ENCODE assay signal across 8 cellular contexts in the genomic region with DNA sequence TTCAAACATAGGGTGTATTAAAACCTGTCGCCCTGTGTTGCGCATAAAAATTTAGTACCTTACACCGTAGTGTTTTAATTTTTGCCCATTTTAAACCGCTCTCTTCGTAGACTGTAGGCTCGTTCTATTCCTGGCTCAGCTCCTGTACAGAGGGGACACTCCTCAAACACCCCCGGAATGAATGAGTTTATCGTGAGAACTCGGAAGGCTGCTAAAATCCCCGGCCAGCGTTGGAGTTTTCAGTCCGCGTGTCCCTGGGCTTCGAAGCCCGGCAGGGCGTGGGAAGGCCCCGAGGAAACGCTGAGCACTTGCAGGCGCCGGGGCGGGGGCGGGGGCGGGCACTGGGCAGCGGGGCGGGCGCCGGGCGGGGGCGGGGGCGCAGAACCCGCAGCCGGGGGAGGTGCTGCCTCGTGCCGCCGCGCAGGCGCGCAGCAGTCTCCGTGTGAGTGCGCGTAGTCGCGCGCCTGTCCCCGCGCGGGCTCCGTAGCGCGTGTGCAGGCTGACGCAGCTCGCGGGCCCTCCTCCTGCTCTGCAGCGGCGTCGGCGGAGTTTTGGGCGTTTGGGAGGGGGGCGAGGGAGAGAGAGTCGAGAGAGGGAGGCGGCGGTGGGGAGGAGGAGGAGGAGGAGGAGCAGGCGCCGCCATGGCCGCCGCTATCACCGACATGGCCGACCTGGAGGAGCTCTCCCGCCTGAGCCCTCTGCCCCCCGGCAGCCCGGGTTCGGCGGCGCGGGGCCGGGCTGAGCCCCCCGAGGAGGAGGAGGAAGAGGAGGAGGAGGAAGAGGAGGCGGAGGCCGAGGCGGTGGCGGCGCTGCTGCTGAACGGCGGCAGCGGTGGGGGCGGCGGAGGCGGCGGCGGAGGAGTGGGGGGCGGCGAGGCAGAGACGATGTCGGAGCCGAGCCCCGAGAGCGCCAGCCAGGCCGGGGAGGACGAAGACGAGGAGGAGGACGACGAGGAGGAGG. TPM values are rescaled to one million over a fixed set of nuclear protein-coding genes. Genes with fewer than 3 reads are reported as not detected.
DNase-seq lines count a peak whose midpoint lies in the region; ATAC-seq and TF ChIP-seq lines count a peak whose summit lies in the region.

A gene with protein sequence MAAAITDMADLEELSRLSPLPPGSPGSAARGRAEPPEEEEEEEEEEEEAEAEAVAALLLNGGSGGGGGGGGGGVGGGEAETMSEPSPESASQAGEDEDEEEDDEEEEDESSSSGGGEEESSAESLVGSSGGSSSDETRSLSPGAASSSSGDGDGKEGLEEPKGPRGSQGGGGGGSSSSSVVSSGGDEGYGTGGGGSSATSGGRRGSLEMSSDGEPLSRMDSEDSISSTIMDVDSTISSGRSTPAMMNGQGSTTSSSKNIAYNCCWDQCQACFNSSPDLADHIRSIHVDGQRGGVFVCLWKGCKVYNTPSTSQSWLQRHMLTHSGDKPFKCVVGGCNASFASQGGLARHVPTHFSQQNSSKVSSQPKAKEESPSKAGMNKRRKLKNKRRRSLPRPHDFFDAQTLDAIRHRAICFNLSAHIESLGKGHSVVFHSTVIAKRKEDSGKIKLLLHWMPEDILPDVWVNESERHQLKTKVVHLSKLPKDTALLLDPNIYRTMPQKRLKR (plus strand): TSS at position 434 of the 960 bp plus-strand sequence. CDS start 208 bp downstream, at position 642.

- no peaks in the 10 kb centered on the region for H3K9me2 ChIP-seq in PC-9 (ENCODE audit: insufficient read depth)

- peak within 1 kb of the TSS; percentile 90 for H3K4me2 ChIP-seq in PC-9

- CTCF ChIA-PET in PC-9 (lab: Charles Lee) = interaction anchor here (0.6 kb wide), 1 partner anchor 56 kb away, joined by 4 read pairs; no protein-coding TSS in a partner anchor

- H2AFZ ChIP-seq in PC-9 = peak within 1 kb of the TSS; percentile 93

- POLR2A ChIA-PET in PC-9 (lab: Charles Lee; ENCODE audit: unreplicated experiment) = no interaction called here

- TF ChIP-seq CTCF in PC-9 (conservative IDR thresholded peaks at IDR 0.05) = no peak

- peaks cover 15% of the 10 kb centered on the region for H3F3A ChIP-seq in PC-9 (ENCODE audit: insufficient read depth, low read depth)

- H3K4me1 ChIP-seq in HUES64 (ENCODE audit: insufficient read depth, low read length) (peaks cover 35% of the 10 kb centered on the region), PC-9 (replicated peaks; ENCODE audit: insufficient read depth) (peaks cover 16% of the 10 kb centered on the region; the same call in 1 of the 2 replicates), mucosa of stomach (ENCODE audit: control insufficient read depth, insufficient read depth, low read length) (peaks cover 5% of the 10 kb centered on the region)

- peak; percentile 83 for ATAC-seq in GM21515 (IDR thresholded peaks at IDR 0.05; ENCODE audit: unreplicated experiment)

- no TSS peak for BruUV-seq in PC-9 (replicated peaks; lab: Mats Ljungman, UMichigan)

- H3K9me3 ChIP-seq in HUES64 (ENCODE audit: insufficient read depth, low read depth, low read length) (no peaks in the 10 kb centered on the region), PC-9 (ENCODE audit: insufficient read depth, low read depth) (no peaks in the 10 kb centered on the region), mucosa of stomach (ENCODE audit: control insufficient read depth, low read length) (no peaks in the 10 kb centered on the region)

- H3K27me3 ChIP-seq in HUES64 (ENCODE audit: insufficient read depth, low read length) (no peaks in the 10 kb centered on the region), PC-9 (ENCODE audit: insufficient read depth, low read depth) (no peaks in the 10 kb centered on the region), mucosa of stomach (ENCODE audit: control insufficient read depth, insufficient read depth, low read length) (no peaks in the 10 kb centered on the region)

- peaks cover 46% of the 10 kb centered on the region for H3K79me2 ChIP-seq in PC-9 (ENCODE audit: low read depth)

- peak within 1 kb of the TSS; percentile 90 for H3K9ac ChIP-seq in HUES64 (ENCODE audit: low read depth, low read length)
- H3K9ac ChIP-seq in mucosa of stomach (ENCODE audit: low read length) = peak within 1 kb of the TSS; percentile 92

- H3K4me3 ChIP-seq in HUES64 (ENCODE audit: low read length) (peak within 1 kb of the TSS; percentile 99), PC-9 (peak within 1 kb of the TSS; percentile 100), mucosa of stomach (ENCODE audit: low read length) (peak within 1 kb of the TSS; percentile 90)

- H3K27ac ChIP-seq in HUES64 (ENCODE audit: low read depth, low read length) = peak within 1 kb of the TSS; percentile 96
- peak within 1 kb of the TSS; percentile 54 for H3K27ac ChIP-seq in PC-9

- 5% methylated on average over 102 of the region's 102 CpGs for WGBS in HUES64

- intact Hi-C loops in PC-9 (cut with micrococcal nuclease; ENCODE audit: unreplicated experiment) = loop anchor here (5.0 kb wide), 1 partner anchor 57 kb away; no protein-coding TSS in a partner anchor

- peak; percentile 50 for TF ChIP-seq POLR2A in erythroblast (IDR thresholded peaks at IDR 0.05; ENCODE audit: low read length)

- peaks cover 32% of the 10 kb centered on the region for H4K20me1 ChIP-seq in PC-9 (ENCODE audit: insufficient read depth)

- H3K36me3 ChIP-seq in HUES64 (ENCODE audit: insufficient read depth, low read length) (peaks cover 15% of the 10 kb centered on the region), PC-9 (ENCODE audit: low read depth) (0 out of 2 replicates have a peak, but pooled peaks cover 11% of the 10 kb centered on the region), mucosa of stomach (ENCODE audit: control insufficient read depth, insufficient read depth, low read length) (no peaks in the 10 kb centered on the region)

- DNase-seq in DMS 273 (lab: John Stamatoyannopoulos, UW; ENCODE audit: unreplicated experiment) (peak; percentile 93), PC-9 (peak; percentile 67 to 93), erythroblast (lab: John Stamatoyannopoulos, UW) (peak; percentile 96 to 97)
- peak; percentile 91 for DNase-seq in activated T-cell treated with anti-CD3 and anti-CD28 coated beads, Interleukin-2, amount 50 U/mL, for 1 hour
- peak; percentile 88 for DNase-seq in stimulated activated CD8-positive, alpha-beta memory T cell treated with anti-CD3 and anti-CD28 coated beads, Interleukin-4, amount 100 ng/mL, for 48 hours

RNA-seq across cellular contexts. Expression of the gene that starts here (rescaled TPM):
- polyA plus RNA-seq in HUES64 (2013, experiment 1 of 2) = 21.8 TPM
- 24.3 TPM for polyA plus RNA-seq in HUES64 (2013, experiment 2 of 2)
- total RNA-seq in PC-9 (2021) = 37.2 and 50.3 TPM in 2 replicates

Comparison
In these comparisons a context has a peak if more than half of its experiments do, and no peak if none do; other contexts are left out.
1. Peak in every context shown above with its lines: DNase-seq, ATAC-seq, H3K4me3 ChIP-seq and H3K27ac ChIP-seq.